15 cellular contexts compared by ENCODE assay signal in the genomic region with DNA sequence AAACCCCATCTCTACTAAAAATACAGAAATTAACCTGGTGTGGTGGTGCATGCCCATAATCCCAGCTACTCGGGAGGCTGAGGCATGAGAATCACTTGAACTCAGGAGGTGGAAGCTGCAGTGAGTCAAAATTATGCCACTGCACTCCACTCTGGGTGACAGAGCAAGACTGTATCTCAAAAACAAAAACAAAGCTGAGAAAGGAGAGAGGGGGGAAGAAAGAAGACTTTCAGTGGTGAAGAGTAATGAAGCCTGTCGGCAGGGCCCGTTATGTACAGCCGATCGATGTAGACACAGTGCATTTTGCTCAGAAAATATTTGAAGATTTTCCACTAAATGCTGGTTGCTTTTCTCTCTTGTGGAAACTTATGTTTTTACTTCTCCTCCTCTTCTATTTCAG. TPM values are rescaled to one million over a fixed set of nuclear protein-coding genes. Genes with fewer than 3 reads are reported as not detected.
A peak's percentile ranks its signal among the peaks of the same experiment; 100 is the strongest.
DNase-seq lines count a peak whose midpoint lies in the region; ATAC-seq lines count a peak whose summit lies in the region.
"Had no signal": no experiment of that assay in that cellular context is flagged by ENCODE, and none has a peak within 500 bp of the region (broad histone marks: within the 10 kb centered on the region; RNA-seq: fewer than 3 reads in every experiment).

No MANE protein-coding gene starts in this region.

- no peaks in the 10 kb centered on the region for H3K27me3 Mint-ChIP-seq in activated CD4-positive, alpha-beta memory T cell treated with anti-CD3 and anti-CD28 coated beads for 36 hours
- H3K27me3 Mint-ChIP-seq: activated naive CD8-positive, alpha-beta T cell treated with anti-CD3 and anti-CD28 coated beads for 36 hours; IgD-negative memory B cell; type B pancreatic cell had no signal

- H3K27ac Mint-ChIP-seq in activated CD4-positive, alpha-beta memory T cell treated with anti-CD3 and anti-CD28 coated beads for 36 hours, result no peak overlapping the region
- H3K27ac Mint-ChIP-seq: activated naive CD8-positive, alpha-beta T cell treated with anti-CD3 and anti-CD28 coated beads for 36 hours; IgD-negative memory B cell; type B pancreatic cell; WTC11 had no signal

- peaks cover 6% of the 10 kb centered on the region for H3K36me3 Mint-ChIP-seq in activated CD4-positive, alpha-beta memory T cell treated with anti-CD3 and anti-CD28 coated beads for 36 hours
- H3K36me3 Mint-ChIP-seq: IgD-negative memory B cell, WTC11 had no signal

- DNase-seq in NCI-H1092 treated with DMSO at 0.1 percent for 48 hours (lab: John Stamatoyannopoulos, UW), result no peak
- no peak for DNase-seq in GF-D8 (lab: John Stamatoyannopoulos, UW)
- no peak for DNase-seq in activated CD4-positive, alpha-beta memory T cell treated with anti-CD3 and anti-CD28 coated beads for 36 hours
- DNase-seq: activated naive CD8-positive, alpha-beta T cell treated with anti-CD3 and anti-CD28 coated beads for 36 hours; NCI-H1417; NCI-H510A treated with DMSO at 0.1 percent for 48 hours; PC-9 had no signal

- H3K4me3 Mint-ChIP-seq in activated CD4-positive, alpha-beta memory T cell treated with anti-CD3 and anti-CD28 coated beads for 36 hours, result no peak overlapping the region
- H3K4me3 Mint-ChIP-seq: activated naive CD8-positive, alpha-beta T cell treated with anti-CD3 and anti-CD28 coated beads for 36 hours; IgD-negative memory B cell; type B pancreatic cell; WTC11 had no signal

- H3K9me3 ChIP-seq in BLaER1 treated with 17β-estradiol and CSF1 and Interleukin-3, amounts not matched to agents 10 nM and 100 nM (replicated peaks in 1 of 11), result peaks cover 0 to 24% (median 8%) of the 10 kb centered on the region in 11 experiments; a peak in 11 of 22 replicates

- H3K9ac ChIP-seq in BLaER1 treated with 17β-estradiol and CSF1 and Interleukin-3, amounts not matched to agents 10 nM and 100 nM, result peak overlapping the region in 1 of 11 experiments; percentile 9; a peak in 1 of 22 replicates

- H3K4me1 ChIP-seq in BLaER1 treated with 17β-estradiol and CSF1 and Interleukin-3, amounts not matched to agents 10 nM and 100 nM, result peaks cover 26 to 74% (median 44%) of the 10 kb centered on the region in 10 experiments

- H3K4me3 ChIP-seq in BLaER1 treated with 17β-estradiol and CSF1 and Interleukin-3, amounts not matched to agents 10 nM and 100 nM, result no peak overlapping the region
- H3K4me3 ChIP-seq: PC-9 had no signal

- peak overlapping the region; percentile 29 to 63 (median 49) for H3K4me2 ChIP-seq in BLaER1 treated with 17β-estradiol and CSF1 and Interleukin-3, amounts not matched to agents 10 nM and 100 nM
- H3K4me2 ChIP-seq: PC-9 had no signal

- H4K20me1 ChIP-seq in BLaER1 treated with 17β-estradiol and CSF1 and Interleukin-3, amounts not matched to agents 10 nM and 100 nM, result peaks cover 86 to 100% (median 94%) of the 10 kb centered on the region in 11 experiments

- no peaks in the 10 kb centered on the region for H3K9me3 Mint-ChIP-seq in activated CD4-positive, alpha-beta memory T cell treated with anti-CD3 and anti-CD28 coated beads for 36 hours
- H3K9me3 Mint-ChIP-seq: activated naive CD8-positive, alpha-beta T cell treated with anti-CD3 and anti-CD28 coated beads for 36 hours; IgD-negative memory B cell; type B pancreatic cell; WTC11 had no signal

- intact Hi-C loops in activated CD4-positive, alpha-beta memory T cell treated with anti-CD3 and anti-CD28 coated beads for 36 hours (cut with micrococcal nuclease), result no loop called here

- no peaks in the 10 kb centered on the region for H3K27me3 ChIP-seq in BLaER1 treated with 17β-estradiol and CSF1 and Interleukin-3, amounts not matched to agents 10 nM and 100 nM

- H3K36me3 ChIP-seq in BLaER1 treated with 17β-estradiol and CSF1 and Interleukin-3, amounts not matched to agents 10 nM and 100 nM, result peaks cover 0 to 39% (median 20%) of the 10 kb centered on the region in 11 experiments; a peak in 14 of 22 replicates

- peak overlapping the region in 3 of 11 experiments; percentile 9 to 16 (median 13); a peak in 2 of 22 replicates for H3K27ac ChIP-seq in BLaER1 treated with 17β-estradiol and CSF1 and Interleukin-3, amounts not matched to agents 10 nM and 100 nM
- H3K27ac ChIP-seq: PC-9 had no signal

- POLR2A ChIA-PET in activated CD4-positive, alpha-beta memory T cell treated with anti-CD3 and anti-CD28 coated beads for 36 hours (lab: Charles Lee), result no interaction called here

- ATAC-seq in GM19351 (IDR thresholded peaks at IDR 0.05; ENCODE audit: unreplicated experiment), result peak; percentile 83
- peak; percentile 83 for ATAC-seq in HG02571 (IDR thresholded peaks at IDR 0.05; ENCODE audit: unreplicated experiment)
- peak; percentile 73 for ATAC-seq in HG03442 (IDR thresholded peaks at IDR 0.05; ENCODE audit: unreplicated experiment)
- no peak for ATAC-seq in HG02938 (IDR thresholded peaks at IDR 0.05; ENCODE audit: unreplicated experiment)
- ATAC-seq: WTC11 had no signal

- CTCF ChIA-PET in activated CD4-positive, alpha-beta memory T cell treated with anti-CD3 and anti-CD28 coated beads for 36 hours (lab: Charles Lee), result no interaction called here

- H3K4me1 Mint-ChIP-seq in activated CD4-positive, alpha-beta memory T cell treated with anti-CD3 and anti-CD28 coated beads for 36 hours (ENCODE audit: low read depth), result peaks cover 36% of the 10 kb centered on the region

RNA-seq across cellular contexts. Expression of a gene that starts 13.8 kb away (rescaled TPM):
- 10 to 100 TPM; 34.6 to 37.0 TPM for total RNA-seq in activated CD4-positive, alpha-beta memory T cell treated with anti-CD3 and anti-CD28 coated beads for 36 hours
